Comparison of ENCODE assay signal across 8 cellular contexts in the genomic region with DNA sequence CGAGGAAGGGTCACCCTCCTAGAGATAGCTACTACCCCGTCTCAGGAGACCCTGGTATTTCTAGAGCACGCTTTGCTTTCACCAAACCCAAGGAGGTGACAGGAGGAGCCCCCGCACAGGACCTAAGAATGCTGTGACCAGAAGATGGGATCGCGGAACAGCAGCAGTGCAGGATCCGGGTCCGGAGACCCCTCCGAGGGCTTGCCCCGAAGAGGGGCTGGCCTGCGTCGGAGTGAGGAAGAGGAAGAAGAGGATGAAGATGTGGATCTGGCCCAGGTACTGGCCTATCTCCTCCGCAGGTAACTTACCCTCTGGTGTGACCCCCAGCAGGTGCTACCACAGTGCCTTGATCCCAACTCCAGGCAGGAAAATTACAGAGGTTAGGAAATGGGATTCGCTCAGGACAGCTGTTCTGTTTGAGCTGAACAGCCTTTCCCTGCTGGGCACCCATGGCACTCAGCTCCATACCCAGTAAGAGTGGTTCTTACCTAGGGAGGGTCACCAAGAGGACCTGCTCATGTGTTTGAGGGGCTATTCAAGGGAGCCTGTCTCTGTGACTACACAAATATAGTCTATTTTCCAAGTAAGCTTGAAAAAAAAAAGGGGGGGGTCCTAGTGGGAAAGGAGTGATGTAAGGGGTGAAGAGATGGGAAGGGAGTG. TPM values are rescaled to one million over a fixed set of nuclear protein-coding genes. Genes with fewer than 3 reads are reported as not detected.
DNase-seq lines count a peak whose midpoint lies in the region; TF ChIP-seq lines count a peak whose summit lies in the region.

No MANE protein-coding gene starts in this region.

- TF ChIP-seq CTCF in NB4 (IDR thresholded peaks at IDR 0.05; ENCODE audit: low read depth, low read length) (no peak), nephron (IDR thresholded peaks at IDR 0.05; ENCODE audit: unreplicated experiment in 3 of 3) (no peak)

- H3K9me3 ChIP-seq in BLaER1 (no peaks in the 10 kb centered on the region), ectodermal cell (ENCODE audit: control insufficient read depth, low read length) (no peaks in the 10 kb centered on the region)

- peaks cover 25% of the 10 kb centered on the region for H3K4me1 ChIP-seq in BLaER1
- H3K4me1 ChIP-seq in ectodermal cell (ENCODE audit: control insufficient read depth, insufficient read depth, low read length), result no peaks in the 10 kb centered on the region

- H3K4me3 ChIP-seq in BLaER1 (peak overlapping the region; percentile 75), NB4 (ENCODE audit: low read depth, low read length) (peak overlapping the region; percentile 96), ectodermal cell (ENCODE audit: insufficient read depth, low read depth, low read length) (peak overlapping the region; percentile 91)

- H3K27me3 Mint-ChIP-seq in nephron (ENCODE audit: low read depth), result no peaks in the 10 kb centered on the region

- H3K9me3 Mint-ChIP-seq in nephron, result no peaks in the 10 kb centered on the region

- H3K27me3 ChIP-seq in BLaER1, result no peaks in the 10 kb centered on the region
- H3K27me3 ChIP-seq in ectodermal cell (ENCODE audit: control insufficient read depth, insufficient read depth, low read length, poor library complexity, severe bottlenecking), result no peaks in the 10 kb centered on the region

- TF ChIP-seq POLR2A in NB4 (IDR thresholded peaks at IDR 0.05; ENCODE audit: extremely low read depth, insufficient read length), result no peak

- H3K36me3 Mint-ChIP-seq in nephron (ENCODE audit: low read depth), result peaks cover 36% of the 10 kb centered on the region

- H3K4me3 Mint-ChIP-seq in nephron, result peak overlapping the region; percentile 96 to 99 (median 99)

- peak overlapping the region; percentile 87 for H3K9ac ChIP-seq in BLaER1

- H3K27ac ChIP-seq in BLaER1 (peak overlapping the region; percentile 48; the same call in 1 of the 2 replicates), ectodermal cell (ENCODE audit: insufficient read depth, low read depth, low read length, poor library complexity, severe bottlenecking) (no peak overlapping the region)

- no peaks in the 10 kb centered on the region for H4K20me1 ChIP-seq in BLaER1

- DNase-seq in NB4 (ENCODE audit: low read depth) (no peak), RKO (ENCODE audit: low spot score) (no peak), dedifferentiated amniotic fluid mesenchymal stem cell (ENCODE audit: extremely low spot score) (no peak), UCSD-AML1 (lab: John Stamatoyannopoulos, UW; ENCODE audit: unreplicated experiment) (no peak), putamen (ENCODE audit: low spot score) (no peak)

- H3K36me3 ChIP-seq in BLaER1 (peaks cover 45% of the 10 kb centered on the region), ectodermal cell (ENCODE audit: control insufficient read depth, insufficient read depth, low read length) (peaks cover 25% of the 10 kb centered on the region)

- H3K4me2 ChIP-seq in BLaER1, result peak overlapping the region; percentile 93

- 7 to 9% methylated on average over 14 of the region's 14 CpGs for WGBS in ectodermal cell, 2 experiments

- H3K4me1 Mint-ChIP-seq in nephron, result peaks cover 20% of the 10 kb centered on the region

- H3K27ac Mint-ChIP-seq in nephron, result peak overlapping the region; percentile 100

RNA-seq across cellular contexts. Expression of a gene that starts 0.8 kb away (rescaled TPM):
- 0.93 TPM for polyA plus RNA-seq in ectodermal cell (2013, experiment 1 of 4)
- 0.64 TPM for polyA plus RNA-seq in ectodermal cell (2013, experiment 2 of 4)
- 0.75 TPM for polyA plus RNA-seq in ectodermal cell (2013, experiment 3 of 4)
- polyA plus RNA-seq in ectodermal cell (2013, experiment 4 of 4), result 0.73 TPM

RNA-seq across cellular contexts. Expression of a gene that starts 1.0 kb away (rescaled TPM):
- polyA plus RNA-seq in ectodermal cell (2013, experiment 1 of 4), result 67.7 TPM
- polyA plus RNA-seq in ectodermal cell (2013, experiment 2 of 4), result 65.2 TPM
- 46.1 TPM for polyA plus RNA-seq in ectodermal cell (2013, experiment 3 of 4)
- 50.7 TPM for polyA plus RNA-seq in ectodermal cell (2013, experiment 4 of 4)

RNA-seq across cellular contexts. Expression of a gene that starts 14.9 kb away (rescaled TPM):
- polyA plus RNA-seq in ectodermal cell (2013, experiment 1 of 4), result 0.56 TPM
- 0.28 TPM for polyA plus RNA-seq in ectodermal cell (2013, experiment 2 of 4)
- polyA plus RNA-seq in ectodermal cell (2013, experiment 3 of 4), result not detected
- 0.32 TPM for polyA plus RNA-seq in ectodermal cell (2013, experiment 4 of 4)

RNA-seq across cellular contexts. Expression of a gene that starts 20.4 kb away (rescaled TPM):
- 69.4 TPM for polyA plus RNA-seq in ectodermal cell (2013, experiment 1 of 4)
- polyA plus RNA-seq in ectodermal cell (2013, experiment 2 of 4), result 61.9 TPM
- 68.6 TPM for polyA plus RNA-seq in ectodermal cell (2013, experiment 3 of 4)
- 89.4 TPM for polyA plus RNA-seq in ectodermal cell (2013, experiment 4 of 4)

RNA-seq across cellular contexts. Expression of a gene that starts 21.5 kb away (rescaled TPM):
- 12.9 TPM for polyA plus RNA-seq in ectodermal cell (2013, experiment 1 of 4)
- polyA plus RNA-seq in ectodermal cell (2013, experiment 2 of 4), result 12.0 TPM
- 12.2 TPM for polyA plus RNA-seq in ectodermal cell (2013, experiment 3 of 4)
- polyA plus RNA-seq in ectodermal cell (2013, experiment 4 of 4), result 12.8 TPM
